Comparison of ENCODE assay signal across 8 cellular contexts in the genomic region with DNA sequence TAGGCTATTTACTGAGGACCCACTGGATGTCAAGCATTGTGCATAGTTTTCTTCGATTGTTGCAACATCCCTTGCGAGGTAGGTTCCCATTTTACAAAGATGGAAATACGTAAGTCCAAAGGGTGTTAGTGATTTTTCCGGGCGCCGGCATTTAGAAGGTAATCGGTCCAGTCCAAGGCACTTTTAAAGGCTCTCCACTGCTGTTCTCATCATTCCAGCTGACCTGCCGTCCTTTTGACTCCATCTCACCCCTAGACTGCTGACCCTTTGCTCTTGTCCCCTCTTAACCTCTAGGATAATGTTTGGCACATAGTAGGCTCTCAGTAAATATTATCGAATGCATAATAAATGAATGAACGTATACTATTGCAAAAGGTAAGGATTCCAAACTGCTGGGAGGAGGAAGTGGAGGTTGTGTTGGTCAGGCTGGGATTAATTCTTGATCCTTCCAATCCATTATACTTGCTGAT.
DNase-seq lines count a peak whose midpoint lies in the region; ATAC-seq and TF ChIP-seq lines count a peak whose summit lies in the region.

No MANE protein-coding gene starts in this region.

- H3K9ac ChIP-seq in BLaER1 treated with 17β-estradiol and CSF1 and Interleukin-3, amounts not matched to agents 10 nM and 100 nM = peak overlapping the region; percentile 69 to 91 (median 79)

- H3K36me3 ChIP-seq in BLaER1 treated with 17β-estradiol and CSF1 and Interleukin-3, amounts not matched to agents 10 nM and 100 nM = peaks cover 21 to 50% (median 31%) of the 10 kb centered on the region in 11 experiments
- H3K36me3 ChIP-seq in KOPT-K1 (ENCODE audit: insufficient read depth, low read length) = peaks cover 18% of the 10 kb centered on the region

- no peaks in the 10 kb centered on the region for H3K27me3 Mint-ChIP-seq in nephron (ENCODE audit: low read depth)

- H3K27me3 ChIP-seq in BLaER1 treated with 17β-estradiol and CSF1 and Interleukin-3, amounts not matched to agents 10 nM and 100 nM = no peaks in the 10 kb centered on the region

- H3K4me2 ChIP-seq in BLaER1 treated with 17β-estradiol and CSF1 and Interleukin-3, amounts not matched to agents 10 nM and 100 nM = peak overlapping the region; percentile 85 to 100 (median 93)

- H3K9me3 ChIP-seq in BLaER1 treated with 17β-estradiol and CSF1 and Interleukin-3, amounts not matched to agents 10 nM and 100 nM (replicated peaks in 1 of 11) = no peaks in the 10 kb centered on the region
- H3K9me3 ChIP-seq in KOPT-K1 (ENCODE audit: insufficient read depth, low read length, poor library complexity, severe bottlenecking) = no peaks in the 10 kb centered on the region

- peak overlapping the region; percentile 77 to 95 (median 88) for H3K4me3 ChIP-seq in BLaER1 treated with 17β-estradiol and CSF1 and Interleukin-3, amounts not matched to agents 10 nM and 100 nM

- H3K27ac Mint-ChIP-seq in nephron = peak overlapping the region; percentile 32 to 63 (median 47)

- H3K4me1 ChIP-seq in BLaER1 treated with 17β-estradiol and CSF1 and Interleukin-3, amounts not matched to agents 10 nM and 100 nM = peaks cover 41 to 57% (median 46%) of the 10 kb centered on the region in 10 experiments

- DNase-seq in NCI-H82 (lab: John Stamatoyannopoulos, UW) (no peak), hippocampal formation (lab: John Stamatoyannopoulos, UW) (no peak), DMS79 treated with DMSO at 0.1 percent for 48 hours (lab: John Stamatoyannopoulos, UW) (no peak)

- H3K4me3 Mint-ChIP-seq in nephron = peak overlapping the region; percentile 85 to 96 (median 85)

- H4K20me1 ChIP-seq in BLaER1 treated with 17β-estradiol and CSF1 and Interleukin-3, amounts not matched to agents 10 nM and 100 nM = peaks cover 0 to 41% (median 25%) of the 10 kb centered on the region in 11 experiments; a peak in 16 of 22 replicates

- H3K36me3 Mint-ChIP-seq in nephron (ENCODE audit: low read depth) = peaks cover 18% of the 10 kb centered on the region

- peaks cover 13% of the 10 kb centered on the region for H3K4me1 Mint-ChIP-seq in nephron

- no peak for ATAC-seq in GM18861 (IDR thresholded peaks at IDR 0.05; ENCODE audit: unreplicated experiment)

- H3K27ac ChIP-seq in BLaER1 treated with 17β-estradiol and CSF1 and Interleukin-3, amounts not matched to agents 10 nM and 100 nM = peak overlapping the region in 10 of 11 experiments; percentile 61 to 80 (median 68); a peak in 21 of 22 replicates
- H3K27ac ChIP-seq in KOPT-K1 (ENCODE audit: low read depth, low read length, poor library complexity, severe bottlenecking) = peak overlapping the region; percentile 66
- H3K27ac ChIP-seq in cingulate gyrus (ENCODE audit: low read depth, low read length) = peak overlapping the region; percentile 81

- no peak for TF ChIP-seq CTCF in nephron (IDR thresholded peaks at IDR 0.05; ENCODE audit: unreplicated experiment in 3 of 3)

- no peaks in the 10 kb centered on the region for H3K9me3 Mint-ChIP-seq in nephron
